9 cellular contexts compared by ENCODE assay signal in the genomic region with DNA sequence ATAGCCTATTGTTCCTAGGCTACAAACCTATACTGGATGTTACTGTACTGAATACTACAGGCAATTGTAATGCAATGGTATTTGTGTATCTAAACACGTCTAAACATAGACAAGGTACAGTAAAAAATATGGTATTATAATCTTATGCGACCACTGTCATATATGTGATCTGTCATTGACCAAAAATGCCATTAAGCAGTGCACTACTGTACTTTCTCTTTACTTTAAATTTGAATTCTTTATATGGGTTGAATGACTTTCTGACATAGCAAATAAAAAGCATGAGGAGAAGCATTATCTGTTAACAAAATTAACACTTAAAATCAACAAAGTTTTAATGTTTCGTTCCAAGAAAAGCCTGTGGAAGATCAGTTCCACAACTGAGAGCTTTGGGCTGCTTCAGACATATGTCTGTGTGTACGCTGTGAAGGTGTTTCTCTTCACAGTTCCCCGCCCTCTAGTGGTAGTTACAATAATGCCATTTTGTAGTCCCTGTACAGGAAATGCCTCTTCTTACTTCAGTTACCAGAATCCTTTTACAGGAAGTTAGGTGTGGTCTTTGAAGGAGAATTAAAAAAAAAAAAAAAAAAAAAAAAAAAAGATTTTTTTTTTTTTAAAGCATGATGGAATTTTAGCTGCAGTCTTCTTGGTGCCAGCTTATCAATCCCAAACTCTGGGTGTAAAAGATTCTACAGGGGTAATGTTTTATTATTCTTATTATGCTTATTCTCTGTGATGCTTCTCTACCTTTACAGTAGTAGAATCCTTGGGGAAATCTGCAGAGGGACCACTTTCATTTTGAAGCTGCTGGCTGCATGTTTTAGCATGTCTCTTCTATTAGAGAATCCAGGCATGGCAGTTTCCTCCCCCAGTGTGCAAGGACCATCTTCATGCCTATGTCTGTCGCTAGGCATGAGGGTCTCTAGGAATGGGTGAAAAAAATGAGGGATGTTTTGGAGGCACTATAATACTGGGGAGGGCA. TPM values are rescaled to one million over a fixed set of nuclear protein-coding genes. Genes with fewer than 3 reads are reported as not detected.
DNase-seq lines count a peak whose midpoint lies in the region; ATAC-seq and TF ChIP-seq lines count a peak whose summit lies in the region.
"Had no signal": no experiment of that assay in that cellular context is flagged by ENCODE, and none has a peak within 500 bp of the region (broad histone marks: within the 10 kb centered on the region; RNA-seq: fewer than 3 reads in every experiment).

No MANE protein-coding gene starts in this region.

- no peaks in the 10 kb centered on the region for H3K9me3 ChIP-seq in MG63

- TF ChIP-seq CTCF in GM12872 (IDR thresholded peaks at IDR 0.05; ENCODE audit: insufficient read depth, low read depth, low read length), result peak; percentile 76
- TF ChIP-seq CTCF in cardiac fibroblast (IDR thresholded peaks at IDR 0.05; ENCODE audit: low read depth, low read length), result peak; percentile 74

- peak; percentile 77 for DNase-seq in AG08395 (ENCODE audit: low spot score)
- peak; percentile 9 for DNase-seq in MG63
- peak; percentile 75 for DNase-seq in RPMI7951 (ENCODE audit: low read depth)
- DNase-seq in cardiac fibroblast (ENCODE audit: low read depth in 2 of 2), result peak; percentile 92 to 94
- DNase-seq in inferior parietal cortex (ENCODE audit: extremely low spot score), result peak; percentile 89
- peak; percentile 7 to 10 for DNase-seq in stimulated activated CD4-positive, alpha-beta T cell treated with anti-CD3 and anti-CD28 coated beads, Interleukin-2, amount 100 ng/mL, for 48 hours

- H3K4me3 ChIP-seq in MG63 (no peak overlapping the region), cardiac fibroblast (replicated peaks in 1 of 2; ENCODE audit: low read depth in 2 of 2, low read length in 2 of 2) (peak overlapping the region in 1 of 2 donors; percentile 33)

- no peaks in the 10 kb centered on the region for H3K27me3 ChIP-seq in MG63

- peak; percentile 100 for ATAC-seq in HG02588 (IDR thresholded peaks at IDR 0.05; ENCODE audit: unreplicated experiment)

- H3K36me3 ChIP-seq in MG63, result no peaks in the 10 kb centered on the region

RNA-seq across cellular contexts. Expression of a gene that starts 54.5 kb away (rescaled TPM):
- 0.94 and 1.1 TPM in 2 replicates for total RNA-seq in MG63 (2014; rRNA removed; shearing (Covaris generic); ENCODE audit: low replicate concordance)
- under 0.01 and 0.29 TPM in 2 replicates for total RNA-seq in RPMI7951 (2014; rRNA removed; shearing (Covaris generic))
- total RNA-seq: activated CD8-positive, alpha-beta memory T cell treated with anti-CD3 and anti-CD28 coated beads for 36 hours had no signal

Comparison
In these comparisons a context has a peak if more than half of its experiments do, and no peak if none do; other contexts are left out.
1. DNase-seq: peak in every context shown above with its lines; median percentile 93 in cardiac fibroblast; 89 in inferior parietal cortex; 77 in AG08395; 75 in RPMI7951; 9 in MG63; 8 in stimulated activated CD4-positive, alpha-beta T cell treated with anti-CD3 and anti-CD28 coated beads, Interleukin-2, amount 100 ng/mL, for 48 hours.